Comparison of ENCODE assay signal across 8 cellular contexts in the genomic region with DNA sequence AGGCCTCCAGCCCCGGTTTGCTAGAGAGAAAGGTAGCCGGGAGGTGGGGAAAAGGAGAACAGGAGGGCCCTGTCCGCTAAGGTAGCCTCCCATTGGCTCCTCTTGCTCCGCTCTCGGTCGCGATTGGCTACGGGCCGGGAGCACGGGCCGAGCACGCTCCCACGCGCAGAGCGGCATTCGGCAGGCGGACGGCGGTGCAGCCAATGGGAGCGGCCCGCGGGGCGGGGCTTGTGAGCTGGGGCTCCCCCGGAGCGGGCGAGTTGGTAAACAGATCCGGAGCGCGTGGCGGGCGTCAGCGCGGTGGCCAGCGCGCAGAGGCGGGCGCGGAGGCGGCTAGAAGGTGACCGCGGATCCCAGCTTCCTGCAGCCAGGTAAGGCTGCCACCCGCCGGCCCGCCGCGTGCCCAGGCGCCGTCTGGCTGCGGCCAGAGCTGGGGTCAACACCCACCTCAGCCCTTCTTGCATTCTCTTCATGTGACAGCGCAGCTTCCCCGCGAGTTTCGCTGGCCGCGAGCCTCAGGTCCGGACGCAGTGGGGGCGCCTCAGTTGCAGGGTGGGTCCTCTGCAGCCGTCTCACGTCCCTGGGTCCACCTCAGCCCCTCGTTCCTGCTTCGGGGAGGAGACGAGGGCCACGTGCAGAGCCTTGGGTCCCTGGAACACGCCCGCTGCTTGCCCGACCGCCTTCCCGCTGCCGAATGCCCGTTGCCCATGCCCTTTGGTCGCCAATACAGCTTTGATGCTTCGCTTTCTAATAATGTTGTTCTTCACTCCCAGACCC. TPM values are rescaled to one million over a fixed set of nuclear protein-coding genes. Genes with fewer than 3 reads are reported as not detected.
DNase-seq lines count a peak whose midpoint lies in the region; ATAC-seq and TF ChIP-seq lines count a peak whose summit lies in the region.

A gene (plus strand): TSS at position 266 of the 777 bp plus-strand sequence. CDS start 21,092 bp downstream, outside the sequence.

- peak in 3 of 11 experiments; percentile 5 to 32 (median 31) for TF ChIP-seq CTCF in spleen (IDR thresholded peaks at IDR 0.05 in 8 of 11, conservative IDR thresholded peaks at IDR 0.05 in 3 of 11)

- H3K36me3 ChIP-seq in spleen = peaks cover 0 to 4% (median 0%) of the 10 kb centered on the region in 6 donors

- peaks cover 12 to 66% (median 53%) of the 10 kb centered on the region in 6 donors for H3K4me1 ChIP-seq in spleen

- H3K4me3 ChIP-seq in spleen = peak within 1 kb of the TSS; percentile 77 to 90 (median 83)

- intact Hi-C loops in spleen (cut with DNase I; ENCODE audit: low total_unique reads) = no loop called here

- peaks cover 0 to 11% (median 8%) of the 10 kb centered on the region in 8 donors for H3K9me3 ChIP-seq in spleen

- peak within 1 kb of the TSS; percentile 96 to 99 (median 97) for H3K27ac ChIP-seq in spleen

- ATAC-seq in GM19043 (IDR thresholded peaks at IDR 0.05; ENCODE audit: low read depth, unreplicated experiment) (peak; percentile 94), HG03432 (IDR thresholded peaks at IDR 0.05; ENCODE audit: unreplicated experiment) (peak; percentile 94)

- DNase-seq in AG08396 (ENCODE audit: low spot score) (peak; percentile 99), NCI-H460 (ENCODE audit: extremely low read depth, low read depth) (peak; percentile 100), cerebellar cortex (ENCODE audit: low spot score) (peak; percentile 100), iris pigment epithelial cell (ENCODE audit: low read depth) (peak; percentile 99), spleen (peak; percentile 100)
- peak; percentile 99 for DNase-seq in activated CD4-positive, CD25-positive, alpha-beta regulatory T cell treated with anti-CD3 and anti-CD28 coated beads, Interleukin-2, amount 50 U/mL, for 72 hours

- H3K27me3 ChIP-seq in spleen (replicated peaks in 1 of 7) = no peaks in the 10 kb centered on the region

- 0 to 1% (median 0%) methylated on average over 23 to 73 of the region's 73 CpGs for WGBS in spleen, 5 donors

- TF ChIP-seq POLR2A in spleen (IDR thresholded peaks at IDR 0.05) = peak in 2 of 3 donors; percentile 20 to 68

RNA-seq across cellular contexts. Expression of the gene that starts here (rescaled TPM):
- 24.7 and 29.0 TPM in 2 replicates for total RNA-seq in NCI-H460 (2014; rRNA removed; shearing (Covaris generic))
- polyA plus RNA-seq in NCI-H460 (2014; cell fraction: nucleus; rRNA removed) = 33.0 and 39.4 TPM in 2 replicates
- total RNA-seq in spleen = 10 to 100 TPM; 31.0 to 44.7 (median 38.1) TPM
- polyA plus RNA-seq in spleen = 10 to 100 TPM; 44.9 to 59.4 (median 52.4) TPM

Comparison
In these comparisons a context has a peak if more than half of its experiments do, and no peak if none do; other contexts are left out.
1. Peak in every context shown above with its lines: DNase-seq, ATAC-seq, H3K4me3 ChIP-seq and H3K27ac ChIP-seq.